12 cellular contexts compared by ENCODE assay signal in genomic region chr18:36185901-36186460, GRCh38. TPM values are rescaled to one million over a fixed set of nuclear protein-coding genes. Genes with fewer than 3 reads are reported as not detected.
DNase-seq lines count a peak whose midpoint lies in the region; ATAC-seq and TF ChIP-seq lines count a peak whose summit lies in the region.
"Had no signal": no experiment of that assay in that cellular context is flagged by ENCODE, and none has a peak within 500 bp of the region (broad histone marks: within the 10 kb centered on the region; RNA-seq: fewer than 3 reads in every experiment).

No MANE protein-coding gene starts in this region.

- no peak for TF ChIP-seq CTCF in AG04449 (IDR thresholded peaks at IDR 0.05; ENCODE audit: insufficient read depth, low read length, missing control alignments)
- no peak for TF ChIP-seq CTCF in astrocyte of the spinal cord (IDR thresholded peaks at IDR 0.05; ENCODE audit: low read depth, low read length)

- peaks cover 9 to 24% (median 10%) of the 10 kb centered on the region in 3 donors for H3K4me1 Mint-ChIP-seq in CD8-positive, alpha-beta memory T cell
- peaks cover 20% of the 10 kb centered on the region for H3K4me1 Mint-ChIP-seq in memory B cell

- no peaks in the 10 kb centered on the region for H3K9me3 Mint-ChIP-seq in CD8-positive, alpha-beta memory T cell
- no peaks in the 10 kb centered on the region for H3K9me3 Mint-ChIP-seq in memory B cell

- H3K4me3 Mint-ChIP-seq in CD8-positive, alpha-beta memory T cell, result peak overlapping the region; percentile 74 to 89 (median 83)
- peak overlapping the region; percentile 84 for H3K4me3 Mint-ChIP-seq in memory B cell

- H3K27ac ChIP-seq in CD8-positive, alpha-beta memory T cell (ENCODE audit: low read depth, low read length), result no peak overlapping the region
- H3K27ac ChIP-seq: brain microvascular endothelial cell had no signal

- CTCF ChIA-PET in AG04449 (lab: Yijun Ruan, JAX), result interaction anchor here (1.0 kb wide), 1 partner anchor 99 kb away, joined by 3 read pairs; no protein-coding TSS in a partner anchor
- CTCF ChIA-PET in CD8-positive, alpha-beta memory T cell (lab: Charles Lee), result interaction anchor here (1.0 kb wide), 1 partner anchor 98 kb away, joined by 3 read pairs; no protein-coding TSS in a partner anchor

- H3K9me3 ChIP-seq in CD8-positive, alpha-beta memory T cell (ENCODE audit: low read length), result no peaks in the 10 kb centered on the region
- H3K9me3 ChIP-seq: esophagus squamous epithelium had no signal

- no peaks in the 10 kb centered on the region for H3K36me3 ChIP-seq in CD8-positive, alpha-beta memory T cell (ENCODE audit: insufficient read depth, low read length)
- H3K36me3 ChIP-seq: brain microvascular endothelial cell, esophagus squamous epithelium had no signal

- peaks cover 20 to 27% of the 10 kb centered on the region in 2 donors for H3K27me3 Mint-ChIP-seq in CD8-positive, alpha-beta memory T cell
- H3K27me3 Mint-ChIP-seq in memory B cell, result peaks cover 16% of the 10 kb centered on the region

- POLR2A ChIA-PET in AG04449 (lab: Yijun Ruan, JAX), result no interaction called here
- POLR2A ChIA-PET in CD8-positive, alpha-beta memory T cell (lab: Charles Lee), result no interaction called here

- peaks cover 7% of the 10 kb centered on the region for H3K4me1 ChIP-seq in CD8-positive, alpha-beta memory T cell (ENCODE audit: insufficient read depth, low read length)

- ATAC-seq in memory B cell (ENCODE audit: low read depth), result no peak
- ATAC-seq in HG02885 (IDR thresholded peaks at IDR 0.05; ENCODE audit: poor library complexity, unreplicated experiment), result no peak
- ATAC-seq in HG02623 (IDR thresholded peaks at IDR 0.05; ENCODE audit: unreplicated experiment), result no peak
- no peak for ATAC-seq in GM19023 (IDR thresholded peaks at IDR 0.05; ENCODE audit: unreplicated experiment)

- DNase-seq in AG04449 (ENCODE audit: low read depth, low spot score) (no peak), astrocyte of the spinal cord (ENCODE audit: low read depth, low spot score) (no peak), memory B cell (ENCODE audit: low spot score in 2 of 2) (no peak), NCI-H1436 (lab: John Stamatoyannopoulos, UW) (no peak)
- DNase-seq in CD8-positive, alpha-beta memory T cell, result no peak
- DNase-seq: activated CD4-positive, alpha-beta T cell treated with anti-CD3 and anti-CD28 coated beads for 1 hour; brain microvascular endothelial cell; DMS 273 treated with DMSO at 0.1 percent for 48 hours; esophagus squamous epithelium had no signal

- peak overlapping the region; percentile 72 for H3K4me3 ChIP-seq in AG04449 (ENCODE audit: low read depth, low read length)
- no peak overlapping the region for H3K4me3 ChIP-seq in CD8-positive, alpha-beta memory T cell (ENCODE audit: low read length)
- H3K4me3 ChIP-seq in astrocyte of the spinal cord (ENCODE audit: low read depth, low read length), result peak overlapping the region; percentile 84

- no peaks in the 10 kb centered on the region for H3K27me3 ChIP-seq in CD8-positive, alpha-beta memory T cell (ENCODE audit: insufficient read depth, low read length, poor library complexity, severe bottlenecking)
- H3K27me3 ChIP-seq: brain microvascular endothelial cell had no signal

- no peaks in the 10 kb centered on the region for H3K36me3 Mint-ChIP-seq in CD8-positive, alpha-beta memory T cell
- H3K36me3 Mint-ChIP-seq in memory B cell, result no peaks in the 10 kb centered on the region

- in situ Hi-C loops in astrocyte of the spinal cord (cut with HindIII; ENCODE audit: low sequenced_read_pairs), result no loop called here

- peak overlapping the region in 3 of 8 donors; percentile 27 to 90 (median 60) for H3K27ac Mint-ChIP-seq in CD8-positive, alpha-beta memory T cell
- H3K27ac Mint-ChIP-seq in memory B cell, result no peak overlapping the region

RNA-seq across cellular contexts. Expression of gene MOCOS, which starts 1.3 kb away (rescaled TPM):
- total RNA-seq in CD8-positive, alpha-beta memory T cell, result under 1 TPM; 0.04 to 0.13 TPM
- polyA plus RNA-seq in CD8-positive, alpha-beta memory T cell, result 0.07 TPM

RNA-seq across cellular contexts. Expression of gene ELP2, which starts 56.3 kb away (rescaled TPM):
- 10 to 100 TPM; 85.8 to 89.6 TPM for total RNA-seq in CD8-positive, alpha-beta memory T cell
- 64.1 TPM for polyA plus RNA-seq in CD8-positive, alpha-beta memory T cell

RNA-seq across cellular contexts. Expression of gene SLC39A6, which starts 56.8 kb away (rescaled TPM):
- total RNA-seq in CD8-positive, alpha-beta memory T cell, result 10 to 100 TPM; 43.8 to 44.8 TPM
- 33.1 TPM for polyA plus RNA-seq in CD8-positive, alpha-beta memory T cell
